3 cellular contexts compared by ENCODE assay signal in genomic region chr11:68513930-68514487, GRCh38.
TF ChIP-seq lines count a peak whose summit lies in the region.

No MANE protein-coding gene starts in this region.

TF ChIP-seq in HEK293, 187 proteins besides CTCF, POLR2A, EP300 and RAD21:
- TF ChIP-seq ZNF121 (tag by site-specific recombination; IDR thresholded peaks at IDR 0.05) (0 out of 2 replicates have a peak, but pooled peaks have one; percentile 21), ZNF544 (tag by site-specific recombination; IDR thresholded peaks at IDR 0.05) (no peak), ZNF843 (tag by site-specific recombination; IDR thresholded peaks at IDR 0.05) (no peak), ZNF701 (tag by site-specific recombination; IDR thresholded peaks at IDR 0.05) (no peak)
- TF ChIP-seq, protein P1, sequence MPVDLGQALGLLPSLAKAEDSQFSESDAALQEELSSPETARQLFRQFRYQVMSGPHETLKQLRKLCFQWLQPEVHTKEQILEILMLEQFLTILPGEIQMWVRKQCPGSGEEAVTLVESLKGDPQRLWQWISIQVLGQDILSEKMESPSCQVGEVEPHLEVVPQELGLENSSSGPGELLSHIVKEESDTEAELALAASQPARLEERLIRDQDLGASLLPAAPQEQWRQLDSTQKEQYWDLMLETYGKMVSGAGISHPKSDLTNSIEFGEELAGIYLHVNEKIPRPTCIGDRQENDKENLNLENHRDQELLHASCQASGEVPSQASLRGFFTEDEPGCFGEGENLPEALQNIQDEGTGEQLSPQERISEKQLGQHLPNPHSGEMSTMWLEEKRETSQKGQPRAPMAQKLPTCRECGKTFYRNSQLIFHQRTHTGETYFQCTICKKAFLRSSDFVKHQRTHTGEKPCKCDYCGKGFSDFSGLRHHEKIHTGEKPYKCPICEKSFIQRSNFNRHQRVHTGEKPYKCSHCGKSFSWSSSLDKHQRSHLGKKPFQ (tag by site-specific recombination; IDR thresholded peaks at IDR 0.05) = no peak

TF ChIP-seq in endothelial cell of umbilical vein, 7 proteins besides CTCF, POLR2A, EP300 and RAD21:
- TF ChIP-seq JUN (IDR thresholded peaks at IDR 0.05; ENCODE audit: borderline replicate concordance, insufficient read depth, insufficient read length, low read depth) (no peak), POLR2AphosphoS5 (IDR thresholded peaks at IDR 0.05; ENCODE audit: insufficient read depth, low read depth, low read length) (no peak), MYC (IDR thresholded peaks at IDR 0.05; ENCODE audit: low read depth, low read length) (no peak), GATA2 (IDR thresholded peaks at IDR 0.05; ENCODE audit: insufficient read depth, insufficient read length, low read depth, low read length) (no peak), EZH2 (IDR thresholded peaks at IDR 0.05; ENCODE audit: borderline replicate concordance, low read depth, low read length, severe bottlenecking) (no peak), FOS (IDR thresholded peaks at IDR 0.05; ENCODE audit: borderline replicate concordance, insufficient read depth, low read length) (no peak)
- TF ChIP-seq, protein P2, sequence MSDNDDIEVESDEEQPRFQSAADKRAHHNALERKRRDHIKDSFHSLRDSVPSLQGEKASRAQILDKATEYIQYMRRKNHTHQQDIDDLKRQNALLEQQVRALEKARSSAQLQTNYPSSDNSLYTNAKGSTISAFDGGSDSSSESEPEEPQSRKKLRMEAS (IDR thresholded peaks at IDR 0.05; ENCODE audit: insufficient read depth, insufficient read length) = no peak

TF ChIP-seq in HepG2, 621 proteins besides CTCF, POLR2A, EP300 and RAD21:
- TF ChIP-seq SIN3A (IDR thresholded peaks at IDR 0.05; ENCODE audit: borderline replicate concordance, low read depth, low read length) = no peak
- no peak for TF ChIP-seq ZNF44 (CRISPR knock-in tag; IDR thresholded peaks at IDR 0.05)
- TF ChIP-seq, protein P3, sequence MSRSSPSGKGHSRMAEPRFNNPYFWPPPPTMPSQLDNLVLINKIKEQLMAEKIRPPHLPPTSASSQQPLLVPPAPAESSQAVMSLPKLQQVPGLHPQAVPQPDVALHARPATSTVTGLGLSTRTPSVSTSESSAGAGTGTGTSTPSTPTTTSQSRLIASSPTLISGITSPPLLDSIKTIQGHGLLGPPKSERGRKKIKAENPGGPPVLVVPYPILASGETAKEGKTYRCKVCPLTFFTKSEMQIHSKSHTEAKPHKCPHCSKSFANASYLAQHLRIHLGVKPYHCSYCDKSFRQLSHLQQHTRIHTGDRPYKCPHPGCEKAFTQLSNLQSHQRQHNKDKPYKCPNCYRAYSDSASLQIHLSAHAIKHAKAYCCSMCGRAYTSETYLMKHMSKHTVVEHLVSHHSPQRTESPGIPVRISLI (CRISPR knock-in tag; IDR thresholded peaks at IDR 0.05; ENCODE audit: borderline replicate concordance) = peak; percentile 15; the same call in 1 of the 2 replicates
- TF ChIP-seq HNF4G (IDR thresholded peaks at IDR 0.05; ENCODE audit: borderline replicate concordance, low read depth, low read length) = 0 out of 2 replicates have a peak, but pooled peaks have one; percentile 11
- no peak for TF ChIP-seq HNF4G (CRISPR knock-in tag; IDR thresholded peaks at IDR 0.05; ENCODE audit: borderline replicate concordance, low read depth)
- no peak for TF ChIP-seq PPARG (CRISPR knock-in tag; conservative IDR thresholded peaks at IDR 0.05)
- peak; percentile 92 for TF ChIP-seq ZNF121 (CRISPR knock-in tag; IDR thresholded peaks at IDR 0.05)
- no peak for TF ChIP-seq NAIF1 (CRISPR knock-in tag; IDR thresholded peaks at IDR 0.05; ENCODE audit: borderline replicate concordance)
- TF ChIP-seq MIER3 (CRISPR knock-in tag; IDR thresholded peaks at IDR 0.05; ENCODE audit: borderline replicate concordance) = no peak
- no peak for TF ChIP-seq DMAP1 (CRISPR knock-in tag; IDR thresholded peaks at IDR 0.05)
- TF ChIP-seq THAP7 (CRISPR knock-in tag; IDR thresholded peaks at IDR 0.05) = no peak
- no peak for TF ChIP-seq MEF2D (CRISPR knock-in tag; IDR thresholded peaks at IDR 0.05)
- no peak for TF ChIP-seq RAD51 (IDR thresholded peaks at IDR 0.05; ENCODE audit: borderline replicate concordance)
